9 cellular contexts compared by ENCODE assay signal in genomic region chr1:1421147-1421906, GRCh38. TPM values are rescaled to one million over a fixed set of nuclear protein-coding genes. Genes with fewer than 3 reads are reported as not detected.
A peak's percentile ranks its signal among the peaks of the same experiment; 100 is the strongest.
DNase-seq lines count a peak whose midpoint lies in the region; ATAC-seq and TF ChIP-seq lines count a peak whose summit lies in the region.
"Had no signal": no experiment of that assay in that cellular context is flagged by ENCODE, and none has a peak within 500 bp of the region (broad histone marks: within the 10 kb centered on the region; RNA-seq: fewer than 3 reads in every experiment).

Gene ANKRD65 (minus strand): TSS chr1:1421276. CDS start chr1:1421005, 271 bp downstream.

- H3K4me3 ChIP-seq in dorsolateral prefrontal cortex: peak within 1 kb of the TSS; percentile 11 to 71 (median 55)

- peaks cover 4% of the 10 kb centered on the region for H3K36me3 Mint-ChIP-seq in nephron progenitor cell (ENCODE audit: low read depth)
- H3K36me3 Mint-ChIP-seq: activated naive CD8-positive, alpha-beta T cell treated with anti-CD3 and anti-CD28 coated beads, Interleukin-2, amount 10 ng/mL, durations not matched to agents 7 days and 5 days had no signal

- H3K4me1 Mint-ChIP-seq in nephron progenitor cell: peaks cover 65% of the 10 kb centered on the region

- peak within 1 kb of the TSS; percentile 13 for H3K4me3 Mint-ChIP-seq in nephron progenitor cell
- H3K4me3 Mint-ChIP-seq: activated naive CD8-positive, alpha-beta T cell treated with anti-CD3 and anti-CD28 coated beads, Interleukin-2, amount 10 ng/mL, durations not matched to agents 7 days and 5 days had no signal

- H3K9me3 Mint-ChIP-seq in nephron progenitor cell: no peaks in the 10 kb centered on the region
- H3K9me3 Mint-ChIP-seq: activated naive CD8-positive, alpha-beta T cell treated with anti-CD3 and anti-CD28 coated beads, Interleukin-2, amount 10 ng/mL, durations not matched to agents 7 days and 5 days had no signal

- peak within 1 kb of the TSS; percentile 59 to 100 (median 94) for H3K27ac ChIP-seq in dorsolateral prefrontal cortex

- no peaks in the 10 kb centered on the region for H3K27me3 ChIP-seq in dorsolateral prefrontal cortex

- intact Hi-C loops in dorsolateral prefrontal cortex (cut with DNase I): no loop called here

- H3K27ac Mint-ChIP-seq in nephron progenitor cell: peak within 1 kb of the TSS; percentile 79
- H3K27ac Mint-ChIP-seq: activated naive CD8-positive, alpha-beta T cell treated with anti-CD3 and anti-CD28 coated beads, Interleukin-2, amount 10 ng/mL, durations not matched to agents 7 days and 5 days had no signal

- H3K27me3 Mint-ChIP-seq in nephron progenitor cell (ENCODE audit: low read depth, poor library complexity): peaks cover 3% of the 10 kb centered on the region

- TF ChIP-seq CTCF in dorsolateral prefrontal cortex (IDR thresholded peaks at IDR 0.05 in 54 of 56, conservative IDR thresholded peaks at IDR 0.05 in 2 of 56; ENCODE audit: low read depth in 1 of 56, partially characterized antibody in 56 of 56): no peak
- TF ChIP-seq CTCF in nephron progenitor cell (IDR thresholded peaks at IDR 0.05): no peak

- ATAC-seq in HG03175 (IDR thresholded peaks at IDR 0.05; ENCODE audit: unreplicated experiment) (no peak), GM19452 (IDR thresholded peaks at IDR 0.05; ENCODE audit: unreplicated experiment) (no peak)

- peak in 9 of 14 donors; percentile 20 to 76 (median 42) for DNase-seq in C1 segment of cervical spinal cord (lab: John Stamatoyannopoulos, UW)
- peak; percentile 32 for DNase-seq in NCI-H1694 treated with DMSO at 0.1 percent for 48 hours (lab: John Stamatoyannopoulos, UW)
- DNase-seq in dorsolateral prefrontal cortex: peak in 6 of 10 donors; percentile 61 to 78 (median 75)
- no peak for DNase-seq in nephron progenitor cell
- no peak for DNase-seq in effector CD4-positive, alpha-beta T cell
- DNase-seq in GM03348 (ENCODE audit: low spot score): no peak
- DNase-seq: activated naive CD8-positive, alpha-beta T cell treated with anti-CD3 and anti-CD28 coated beads, Interleukin-2, amount 10 ng/mL, durations not matched to agents 7 days and 5 days had no signal

RNA-seq across cellular contexts. Expression of gene ANKRD65, which starts in this region (rescaled TPM):
- 10 to 100 TPM in 118 of 120 experiments, 1 to 10 TPM in 2; 4.0 to 63.5 (median 26.5) TPM for total RNA-seq in dorsolateral prefrontal cortex
- total RNA-seq: activated naive CD8-positive, alpha-beta T cell treated with anti-CD3 and anti-CD28 coated beads, Interleukin-2, amount 10 ng/mL, durations not matched to agents 7 days and 5 days had no signal

Comparison
In these comparisons a context has a peak if more than half of its experiments do, and no peak if none do; other contexts are left out.
1. DNase-seq: peak in C1 segment of cervical spinal cord (9 of 14), NCI-H1694 treated with DMSO at 0.1 percent for 48 hours (single experiment) and dorsolateral prefrontal cortex (6 of 10); none in nephron progenitor cell (single experiment), effector CD4-positive, alpha-beta T cell (single experiment) and GM03348 (single experiment).